22 cellular contexts compared by ENCODE assay signal in the genomic region with DNA sequence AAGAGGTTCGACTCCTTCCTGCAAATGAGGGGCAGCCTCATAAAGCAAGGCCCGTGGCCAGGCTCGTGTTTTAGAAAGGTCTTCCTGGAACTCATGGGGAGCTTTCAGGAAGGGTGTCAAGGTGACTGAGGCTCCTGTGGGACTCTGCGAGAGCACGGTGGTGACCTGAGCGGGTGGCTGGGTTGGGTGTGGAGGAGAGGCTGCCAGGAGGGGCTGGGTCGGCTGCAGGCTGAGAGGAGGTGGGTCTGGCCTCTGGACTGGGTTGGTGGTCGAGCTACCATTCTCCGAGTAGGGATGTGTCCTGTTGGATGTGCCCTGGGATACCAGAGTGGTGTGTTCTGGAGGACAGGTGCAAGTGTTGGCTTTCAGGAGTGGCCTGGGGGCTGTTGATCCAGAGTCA.
DNase-seq lines count a peak whose midpoint lies in the region; ATAC-seq and TF ChIP-seq lines count a peak whose summit lies in the region.
"Had no signal": no experiment of that assay in that cellular context is flagged by ENCODE, and none has a peak within 500 bp of the region (broad histone marks: within the 10 kb centered on the region; RNA-seq: fewer than 3 reads in every experiment).

No MANE protein-coding gene starts in this region.

- no peak overlapping the region for H2BK12ac ChIP-seq in neuronal stem cell (ENCODE audit: low read length)

- H2AK5ac ChIP-seq in neuronal stem cell (ENCODE audit: low read depth, low read length): no peak overlapping the region

- H2BK120ac ChIP-seq in neuronal stem cell (ENCODE audit: low read depth, low read length): no peak overlapping the region

- H3K36me3 Mint-ChIP-seq in CD14-positive monocyte: peaks cover 87 to 98% of the 10 kb centered on the region in 2 donors
- peaks cover 93% of the 10 kb centered on the region for H3K36me3 Mint-ChIP-seq in CD8-positive, alpha-beta T cell
- H3K36me3 Mint-ChIP-seq in activated naive CD8-positive, alpha-beta T cell: peaks cover 9% of the 10 kb centered on the region

- H3K4ac ChIP-seq in neuronal stem cell (ENCODE audit: low read length): no peak overlapping the region

- peaks cover 65% of the 10 kb centered on the region for H3K36me3 ChIP-seq in CD8-positive, alpha-beta T cell (ENCODE audit: insufficient read depth, low read length)
- H3K36me3 ChIP-seq in neuronal stem cell (replicated peaks in 1 of 2; ENCODE audit: control insufficient read depth in 2 of 2, insufficient read depth in 2 of 2, low read length in 2 of 2): peaks cover 20 to 56% of the 10 kb centered on the region in 2 donors
- H3K36me3 ChIP-seq: pancreas had no signal

- no peak for ATAC-seq in CD8-positive, alpha-beta T cell
- ATAC-seq in GM18517 (IDR thresholded peaks at IDR 0.05; ENCODE audit: unreplicated experiment): no peak
- ATAC-seq: activated T-cell treated with anti-CD3 and anti-CD28 coated beads, Interleukin-2, amount 50 U/mL, for 4 hours; left ventricle myocardium superior; pancreas; right lobe of liver; SK-N-SH treated with all-trans-retinoic acid at 6 μM for 48 hours; upper lobe of right lung had no signal

- TF ChIP-seq CTCF in CD14-positive monocyte (IDR thresholded peaks at IDR 0.05): no peak
- TF ChIP-seq CTCF in CD8-positive, alpha-beta T cell (IDR thresholded peaks at IDR 0.05): no peak

- no peak overlapping the region for H2BK5ac ChIP-seq in neuronal stem cell (ENCODE audit: low read length)

- H3K4me2 ChIP-seq in neuronal stem cell (ENCODE audit: insufficient read depth, low read length, poor library complexity, severe bottlenecking): no peak overlapping the region

- no peak overlapping the region for H3K27ac ChIP-seq in CD8-positive, alpha-beta T cell (ENCODE audit: low read depth, low read length)
- H3K27ac ChIP-seq in neuronal stem cell (replicated peaks; ENCODE audit: low read length): no peak overlapping the region
- H3K27ac ChIP-seq: esophagus squamous epithelium, pancreas, right lobe of liver, upper lobe of right lung had no signal

- no peak overlapping the region for H4K91ac ChIP-seq in neuronal stem cell (ENCODE audit: low read depth, low read length, poor library complexity)

- H3K27ac Mint-ChIP-seq in CD14-positive monocyte: peak overlapping the region in 5 of 7 donors; percentile 1 to 42 (median 31)
- peak overlapping the region; percentile 83 for H3K27ac Mint-ChIP-seq in CD8-positive, alpha-beta T cell
- H3K27ac Mint-ChIP-seq in activated naive CD8-positive, alpha-beta T cell: peak overlapping the region; percentile 84

- no peak overlapping the region for H3K4me3 ChIP-seq in CD8-positive, alpha-beta T cell (ENCODE audit: low read depth, low read length)
- H3K4me3 ChIP-seq in neuronal stem cell (ENCODE audit: low read length in 2 of 2): no peak overlapping the region
- H3K4me3 ChIP-seq: esophagus squamous epithelium, pancreas, right lobe of liver, upper lobe of right lung had no signal

- H3K23ac ChIP-seq in neuronal stem cell (ENCODE audit: low read depth, low read length, poor library complexity): no peak overlapping the region

- peaks cover 0 to 2% (median 0%) of the 10 kb centered on the region in 3 donors for H3K27me3 Mint-ChIP-seq in CD14-positive monocyte (ENCODE audit: low read depth in 3 of 3)
- H3K27me3 Mint-ChIP-seq in CD8-positive, alpha-beta T cell (ENCODE audit: low read depth): no peaks in the 10 kb centered on the region
- no peaks in the 10 kb centered on the region for H3K27me3 Mint-ChIP-seq in activated naive CD8-positive, alpha-beta T cell

- H2BK15ac ChIP-seq in neuronal stem cell (ENCODE audit: low read length): no peak overlapping the region

- peak overlapping the region; percentile 59 for H3K18ac ChIP-seq in neuronal stem cell (ENCODE audit: low read length)

- intact Hi-C loops in CD14-positive monocyte (cut with micrococcal nuclease): no loop called here
- intact Hi-C loops in CD8-positive, alpha-beta T cell (cut with DNase I, micrococcal nuclease): loop anchor here (5.0 kb wide), 1 partner anchor 168 kb away; no protein-coding TSS in a partner anchor

- H3K9me3 Mint-ChIP-seq in CD14-positive monocyte: no peaks in the 10 kb centered on the region
- no peaks in the 10 kb centered on the region for H3K9me3 Mint-ChIP-seq in CD8-positive, alpha-beta T cell
- no peaks in the 10 kb centered on the region for H3K9me3 Mint-ChIP-seq in activated naive CD8-positive, alpha-beta T cell (ENCODE audit: low read depth)
- H3K9me3 Mint-ChIP-seq: activated T-cell treated with anti-CD3 and anti-CD28 coated beads, Interleukin-2, amount 50 U/mL, for 4 hours had no signal

- DNase-seq in CD14-positive monocyte (ENCODE audit: low spot score): no peak
- no peak for DNase-seq in CD8-positive, alpha-beta T cell
- no peak for DNase-seq in neuronal stem cell (ENCODE audit: low spot score)
- no peak for DNase-seq in kidney tubule cell (ENCODE audit: low spot score)
- no peak for DNase-seq in stimulated activated CD4-positive, alpha-beta T cell treated with anti-CD3 and anti-CD28 coated beads, Interleukin-4, amount 100 ng/mL, for 1 hour
- DNase-seq: activated CD4-positive, alpha-beta T cell treated with anti-CD3 and anti-CD28 coated beads for 48 hours; activated T-cell treated with anti-CD3 and anti-CD28 coated beads, Interleukin-2, amount 50 U/mL, for 4 hours; amygdala; caudate nucleus; effector CD4-positive, alpha-beta T cell; esophagus squamous epithelium; H7; left ventricle myocardium superior; NCI-H1105 treated with DMSO at 0.1 percent for 48 hours; NCI-H2107; NCI-H526; pancreas had no signal

- CTCF ChIA-PET in CD8-positive, alpha-beta T cell (lab: Charles Lee): interaction anchor here (5.3 to 37.8 kb wide), 3 partner anchors 13 to 40 kb away, joined by 75 to 847 read pairs (median 81); no protein-coding TSS in a partner anchor

- no peaks in the 10 kb centered on the region for H3K9me3 ChIP-seq in CD8-positive, alpha-beta T cell (ENCODE audit: low read length)
- no peaks in the 10 kb centered on the region for H3K9me3 ChIP-seq in neuronal stem cell (replicated peaks in 1 of 2; ENCODE audit: control insufficient read depth in 2 of 2, insufficient read depth in 1 of 2, low read depth in 1 of 2, low read length in 2 of 2)
- H3K9me3 ChIP-seq: esophagus squamous epithelium, pancreas, right lobe of liver, upper lobe of right lung had no signal

- no peak overlapping the region for H4K8ac ChIP-seq in neuronal stem cell (ENCODE audit: low read depth, low read length)

- peaks cover 14% of the 10 kb centered on the region for H3K4me1 ChIP-seq in CD8-positive, alpha-beta T cell (ENCODE audit: insufficient read depth, low read length)
- no peaks in the 10 kb centered on the region for H3K4me1 ChIP-seq in neuronal stem cell (ENCODE audit: control insufficient read depth in 2 of 2, insufficient read depth in 1 of 2, low read depth in 1 of 2, low read length in 2 of 2)
- H3K4me1 ChIP-seq: pancreas, right lobe of liver, upper lobe of right lung had no signal

- H2AFZ ChIP-seq in neuronal stem cell (ENCODE audit: low read length): no peak overlapping the region

- no peak overlapping the region for H3K4me3 Mint-ChIP-seq in CD14-positive monocyte
- H3K4me3 Mint-ChIP-seq in CD8-positive, alpha-beta T cell: no peak overlapping the region
- no peak overlapping the region for H3K4me3 Mint-ChIP-seq in activated naive CD8-positive, alpha-beta T cell
- H3K4me3 Mint-ChIP-seq: activated T-cell treated with anti-CD3 and anti-CD28 coated beads, Interleukin-2, amount 50 U/mL, for 4 hours had no signal

- H3K27me3 ChIP-seq in CD8-positive, alpha-beta T cell (ENCODE audit: insufficient read depth, low read length): no peaks in the 10 kb centered on the region
- no peaks in the 10 kb centered on the region for H3K27me3 ChIP-seq in neuronal stem cell (ENCODE audit: control insufficient read depth in 3 of 3, insufficient read depth in 3 of 3, low read depth in 1 of 3, low read length in 3 of 3)
- H3K27me3 ChIP-seq: esophagus squamous epithelium, pancreas, right lobe of liver, upper lobe of right lung had no signal

- H3K9ac ChIP-seq in neuronal stem cell (ENCODE audit: low read depth, low read length, poor library complexity): no peak overlapping the region

- POLR2A ChIA-PET in CD8-positive, alpha-beta T cell (lab: Charles Lee): interaction anchor here (0.7 kb wide), 1 partner anchor 22 kb away, joined by 3 read pairs; no protein-coding TSS in a partner anchor

- no CpG with 5 or more reads among the region's 9 CpGs for whole genome bisulfite sequencing in neuronal stem cell (ENCODE audit: extremely low coverage in 2 of 2, insufficient read length in 2 of 2, insufficient replicate concordance in 1 of 2), 2 donors

- H3K4me1 Mint-ChIP-seq in CD14-positive monocyte: no peaks in the 10 kb centered on the region
- peaks cover 32% of the 10 kb centered on the region for H3K4me1 Mint-ChIP-seq in CD8-positive, alpha-beta T cell (ENCODE audit: low read depth)
- peaks cover 22% of the 10 kb centered on the region for H3K4me1 Mint-ChIP-seq in activated naive CD8-positive, alpha-beta T cell (ENCODE audit: low read depth)

- peak overlapping the region; percentile 31 for H3K14ac ChIP-seq in neuronal stem cell (ENCODE audit: low read length)

- peaks cover 1% of the 10 kb centered on the region for H3K79me1 ChIP-seq in neuronal stem cell (ENCODE audit: low read depth, low read length)

Comparison
In these comparisons a context has a peak if more than half of its experiments do, and no peak if none do; other contexts are left out.
1. H3K27ac Mint-ChIP-seq: peak in every context shown above with its lines; median percentile 84 in activated naive CD8-positive, alpha-beta T cell; 83 in CD8-positive, alpha-beta T cell; 31 in CD14-positive monocyte.
2. intact Hi-C loops: an anchor here in CD8-positive, alpha-beta T cell (5.0 kb wide); none called in CD14-positive monocyte.